In the genomic region with DNA sequence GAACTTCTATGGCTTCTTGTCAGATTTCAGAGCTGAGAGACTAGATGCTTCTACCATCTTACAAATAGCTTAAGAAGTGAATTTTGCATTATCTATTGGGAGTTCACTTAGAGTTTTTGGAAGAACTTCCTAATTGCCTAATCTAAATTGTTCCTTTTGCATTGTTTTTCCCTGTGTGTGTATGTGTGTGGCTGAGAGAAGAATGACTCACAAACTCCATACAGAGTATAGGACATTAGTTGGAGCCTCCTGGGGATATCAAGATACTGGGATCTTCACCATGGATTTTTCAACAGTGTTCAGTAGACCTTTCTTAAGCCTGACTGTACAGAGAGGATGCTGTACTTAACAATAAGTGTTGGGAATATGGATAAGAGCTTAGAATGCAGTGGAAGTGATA, we compare ENCODE assay signal across 22 cellular contexts.
"Had no signal": no experiment of that assay in that cellular context is flagged by ENCODE, and none has a peak within 500 bp of the region (broad histone marks: within the 10 kb centered on the region; RNA-seq: fewer than 3 reads in every experiment).

No MANE protein-coding gene starts in this region.

- H3K9me3 Mint-ChIP-seq: activated naive CD4-positive, alpha-beta T cell treated with anti-CD3 and anti-CD28 coated beads, Interleukin-2, amount 50 U/mL, for 24 hours; central memory CD8-positive, alpha-beta T cell; neural crest cell had no signal

- H3K9me3 ChIP-seq: body of pancreas, esophagus muscularis mucosa, gastroesophageal sphincter, heart right ventricle, left ventricle myocardium inferior, tibial artery had no signal

- H3K36me3 Mint-ChIP-seq: activated naive CD4-positive, alpha-beta T cell treated with anti-CD3 and anti-CD28 coated beads, Interleukin-2, amount 50 U/mL, for 24 hours had no signal

- H3K27me3 Mint-ChIP-seq: activated naive CD4-positive, alpha-beta T cell treated with anti-CD3 and anti-CD28 coated beads, Interleukin-2, amount 50 U/mL, for 24 hours; central memory CD8-positive, alpha-beta T cell had no signal

- H3K4me3 Mint-ChIP-seq: activated naive CD4-positive, alpha-beta T cell treated with anti-CD3 and anti-CD28 coated beads, Interleukin-2, amount 50 U/mL, for 24 hours; central memory CD8-positive, alpha-beta T cell; neural crest cell had no signal

- H3K36me3 ChIP-seq: esophagus muscularis mucosa, gastroesophageal sphincter, heart right ventricle, left ventricle myocardium inferior, tibial artery had no signal

- ATAC-seq: body of pancreas, gastroesophageal sphincter had no signal

- H3K27me3 ChIP-seq: body of pancreas, esophagus muscularis mucosa, gastroesophageal sphincter, heart right ventricle, tibial artery had no signal

- H3K4me3 ChIP-seq: body of pancreas, coronary artery, esophagus muscularis mucosa, gastroesophageal sphincter, heart right ventricle, left ventricle myocardium inferior, tibial artery had no signal

- H3K27ac ChIP-seq: body of pancreas, coronary artery, esophagus muscularis mucosa, gastroesophageal sphincter, heart right ventricle, left ventricle myocardium inferior, tibial artery had no signal

- H3K27ac Mint-ChIP-seq: activated naive CD4-positive, alpha-beta T cell treated with anti-CD3 and anti-CD28 coated beads, Interleukin-2, amount 50 U/mL, for 24 hours had no signal

- DNase-seq: activated CD4-positive, alpha-beta T cell treated with anti-CD3 and anti-CD28 coated beads, Interleukin-2, amount 50 U/mL, for 4 hours; activated gamma-delta T cell; amniotic stem cell; body of pancreas; heart right ventricle; kidney glomerular epithelial cell; left ventricle myocardium inferior; mammary epithelial cell; retina; stimulated activated CD4-positive, alpha-beta T cell treated with anti-CD3 and anti-CD28 coated beads, Interleukin-12 subunit alpha, Interleukin-12 subunit beta, amount 100 ng/mL, for 4 hours; stimulated activated CD4-positive, alpha-beta T cell treated with anti-CD3 and anti-CD28 coated beads, Interleukin-2, amount 100 ng/mL, for 24 hours; stimulated activated naive CD4-positive, alpha-beta T cell treated with Interleukin-2 at 50 U/mL for 16 hours; substantia nigra; SW 1271; T-helper 2 cell; tibial artery had no signal
